ENCODE assay signal across 8 cellular contexts in the genomic region with DNA sequence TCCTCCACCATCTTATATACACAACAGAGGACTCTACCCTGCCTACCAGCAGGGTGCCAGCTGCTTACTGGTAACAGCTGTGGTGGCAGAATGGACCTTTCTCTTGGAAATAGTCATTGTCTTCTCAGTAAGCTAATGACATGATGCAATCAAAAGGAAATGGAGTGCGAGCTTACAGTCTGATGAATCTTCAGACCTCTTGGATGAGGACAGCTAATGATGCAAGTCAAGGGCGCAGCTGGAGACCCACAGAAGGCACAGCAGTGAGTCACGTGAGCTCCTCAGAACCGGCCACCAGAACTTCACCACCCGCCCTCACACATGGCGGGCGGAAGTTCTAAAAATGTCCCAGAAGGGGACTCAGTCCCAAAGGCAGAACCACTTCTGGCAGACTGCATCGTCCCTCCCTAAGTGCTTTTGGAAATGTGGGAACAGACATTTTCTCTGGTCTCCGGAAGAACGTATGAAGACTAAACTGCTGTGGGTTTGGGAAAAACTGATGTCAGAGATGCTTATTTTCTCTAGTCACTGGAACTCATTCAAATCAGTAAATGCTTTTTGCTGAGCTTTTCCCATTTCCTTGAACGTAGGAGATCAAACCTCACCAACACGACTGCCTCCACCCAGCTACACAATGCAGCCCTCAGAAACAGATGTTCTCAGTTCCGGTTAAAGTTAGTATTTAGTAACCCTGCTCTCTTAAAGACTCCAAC.
DNase-seq lines count a peak whose midpoint lies in the region; ATAC-seq, FAIRE-seq and TF ChIP-seq lines count a peak whose summit lies in the region.

No MANE protein-coding gene starts in this region.

- no peaks in the 10 kb centered on the region for H3K4me1 Mint-ChIP-seq in neural crest cell
- peaks cover 0 to 6% (median 1%) of the 10 kb centered on the region in 4 donors for H3K4me1 Mint-ChIP-seq in naive thymus-derived CD8-positive, alpha-beta T cell

- intact Hi-C loops in endothelial cell of umbilical vein (cut with micrococcal nuclease), result no loop called here

- DNase-seq in EH (ENCODE audit: low read depth), result peak; percentile 97
- DNase-seq in NT2/D1 (ENCODE audit: low read depth, low spot score), result peak; percentile 58
- DNase-seq in endothelial cell of umbilical vein (ENCODE audit: low read depth, low spot score), result no peak
- no peak for DNase-seq in neural crest cell (ENCODE audit: low read depth, low spot score)
- no peak for DNase-seq in GM20000 (ENCODE audit: low spot score)
- DNase-seq in naive thymus-derived CD8-positive, alpha-beta T cell, result no peak

- H3K27ac Mint-ChIP-seq in neural crest cell (ENCODE audit: unreplicated experiment), result peak overlapping the region; percentile 15
- no peak overlapping the region for H3K27ac Mint-ChIP-seq in naive thymus-derived CD8-positive, alpha-beta T cell

- no peaks in the 10 kb centered on the region for H3K9me1 ChIP-seq in endothelial cell of umbilical vein (replicated peaks; ENCODE audit: control insufficient read depth, extremely low read depth, insufficient read depth, low read length)

- H3K4me1 ChIP-seq in NT2/D1 (ENCODE audit: insufficient read depth, insufficient read length), result no peaks in the 10 kb centered on the region
- H3K4me1 ChIP-seq in endothelial cell of umbilical vein (ENCODE audit: control insufficient read depth, extremely low read depth, insufficient read depth, low read length), result peaks cover 5% of the 10 kb centered on the region

- FAIRE-seq in endothelial cell of umbilical vein (lab: Jason Lieb, UNC), result no peak

- no peaks in the 10 kb centered on the region for H3K36me3 Mint-ChIP-seq in neural crest cell (ENCODE audit: low read depth)
- no peaks in the 10 kb centered on the region for H3K36me3 Mint-ChIP-seq in naive thymus-derived CD8-positive, alpha-beta T cell

- no peak overlapping the region for H3K4me3 Mint-ChIP-seq in neural crest cell
- no peak overlapping the region for H3K4me3 Mint-ChIP-seq in naive thymus-derived CD8-positive, alpha-beta T cell

- H3K27me3 Mint-ChIP-seq in neural crest cell (ENCODE audit: low read depth), result no peaks in the 10 kb centered on the region
- H3K27me3 Mint-ChIP-seq in naive thymus-derived CD8-positive, alpha-beta T cell, result no peaks in the 10 kb centered on the region

- TF ChIP-seq POLR2A in endothelial cell of umbilical vein (IDR thresholded peaks at IDR 0.05; ENCODE audit: low read depth, low read length), result no peak

- TF ChIP-seq CTCF in endothelial cell of umbilical vein (IDR thresholded peaks at IDR 0.05; ENCODE audit: extremely low read depth in 1 of 2, insufficient read depth in 1 of 2, low read depth in 1 of 2, low read length in 2 of 2) (no peak), neural crest cell (conservative IDR thresholded peaks at IDR 0.05) (no peak), GM20000 (IDR thresholded peaks at IDR 0.05; ENCODE audit: extremely low read depth, missing control alignments) (no peak)

- dilution Hi-C loops in endothelial cell of umbilical vein (cut with MboI; ENCODE audit: extremely low pct_ligation_motif_present, low sequenced_read_pairs), result no loop called here

- BruUV-seq in endothelial cell of umbilical vein (replicated peaks; lab: Mats Ljungman, UMichigan), result no TSS peak

- ATAC-seq in HG03354 (IDR thresholded peaks at IDR 0.05; ENCODE audit: poor library complexity, severe bottlenecking, unreplicated experiment) (no peak), GM21447 (IDR thresholded peaks at IDR 0.05; ENCODE audit: unreplicated experiment) (no peak)
- ATAC-seq in naive thymus-derived CD8-positive, alpha-beta T cell, result no peak

- CTCF ChIA-PET in endothelial cell of umbilical vein (lab: Charles Lee), result interaction anchor here (1.1 kb wide), 1 partner anchor 12 kb away, joined by 3 read pairs; no protein-coding TSS in a partner anchor

- POLR2A ChIA-PET in endothelial cell of umbilical vein (lab: Charles Lee), result no interaction called here
- POLR2A ChIA-PET in naive thymus-derived CD8-positive, alpha-beta T cell (lab: Charles Lee), result no interaction called here

- H3K9ac ChIP-seq in NT2/D1 (ENCODE audit: insufficient read length, low read depth), result no peak overlapping the region
- H3K9ac ChIP-seq in endothelial cell of umbilical vein (replicated peaks; ENCODE audit: extremely low read depth, insufficient read depth, low read length), result no peak overlapping the region

- H3K9me3 Mint-ChIP-seq in neural crest cell, result no peaks in the 10 kb centered on the region
- H3K9me3 Mint-ChIP-seq in naive thymus-derived CD8-positive, alpha-beta T cell, result no peaks in the 10 kb centered on the region

- H4K20me1 ChIP-seq in endothelial cell of umbilical vein (replicated peaks; ENCODE audit: control insufficient read depth, extremely low read depth, insufficient read depth, low read length), result no peaks in the 10 kb centered on the region

- H3K27me3 ChIP-seq in NT2/D1 (ENCODE audit: insufficient read depth, insufficient read length) (no peaks in the 10 kb centered on the region), endothelial cell of umbilical vein (ENCODE audit: control insufficient read depth in 2 of 2, insufficient read depth in 2 of 2, low read length in 2 of 2) (no peaks in the 10 kb centered on the region)

- H3K36me3 ChIP-seq in NT2/D1 (ENCODE audit: insufficient read depth, insufficient read length, low read length) (no peaks in the 10 kb centered on the region), endothelial cell of umbilical vein (ENCODE audit: control insufficient read depth in 2 of 2, extremely low read depth in 1 of 2, insufficient read depth in 2 of 2, low read length in 2 of 2) (no peaks in the 10 kb centered on the region)

- H3K79me2 ChIP-seq in endothelial cell of umbilical vein (ENCODE audit: control insufficient read depth, insufficient read depth, low read length), result no peaks in the 10 kb centered on the region

- no peak overlapping the region for H3K4me2 ChIP-seq in endothelial cell of umbilical vein (ENCODE audit: insufficient read depth, low read length)

- H3K9me3 ChIP-seq in NT2/D1 (ENCODE audit: insufficient read depth, low read length), result no peaks in the 10 kb centered on the region; the same call in 1 of the 2 replicates
- no peaks in the 10 kb centered on the region for H3K9me3 ChIP-seq in endothelial cell of umbilical vein (replicated peaks; ENCODE audit: control insufficient read depth, insufficient read depth, low read length)

- H2AFZ ChIP-seq in endothelial cell of umbilical vein (ENCODE audit: low read depth, low read length), result peak overlapping the region; percentile 13

- H3K4me3 ChIP-seq in NT2/D1 (ENCODE audit: insufficient read length, low read depth) (no peak overlapping the region), endothelial cell of umbilical vein (replicated peaks in 1 of 3; ENCODE audit: insufficient read depth in 1 of 3, low read depth in 1 of 3, low read length in 3 of 3) (no peak overlapping the region)

- no peak overlapping the region for H3K27ac ChIP-seq in endothelial cell of umbilical vein (ENCODE audit: insufficient read depth, low read depth, low read length)

TF ChIP-seq in endothelial cell of umbilical vein, 7 proteins besides CTCF, POLR2A, EP300 and RAD21:
- TF ChIP-seq, protein P1, sequence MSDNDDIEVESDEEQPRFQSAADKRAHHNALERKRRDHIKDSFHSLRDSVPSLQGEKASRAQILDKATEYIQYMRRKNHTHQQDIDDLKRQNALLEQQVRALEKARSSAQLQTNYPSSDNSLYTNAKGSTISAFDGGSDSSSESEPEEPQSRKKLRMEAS (IDR thresholded peaks at IDR 0.05; ENCODE audit: insufficient read depth, insufficient read length), result no peak
- no peak for TF ChIP-seq MYC (IDR thresholded peaks at IDR 0.05; ENCODE audit: low read depth, low read length)
- no peak for TF ChIP-seq EZH2 (IDR thresholded peaks at IDR 0.05; ENCODE audit: borderline replicate concordance, low read depth, low read length, severe bottlenecking)
- no peak for TF ChIP-seq POLR2AphosphoS5 (IDR thresholded peaks at IDR 0.05; ENCODE audit: insufficient read depth, low read depth, low read length)
- no peak for TF ChIP-seq JUN (IDR thresholded peaks at IDR 0.05; ENCODE audit: borderline replicate concordance, insufficient read depth, insufficient read length, low read depth)
- TF ChIP-seq GATA2 (IDR thresholded peaks at IDR 0.05; ENCODE audit: insufficient read depth, insufficient read length, low read depth, low read length), result no peak
- TF ChIP-seq FOS (IDR thresholded peaks at IDR 0.05; ENCODE audit: borderline replicate concordance, insufficient read depth, low read length), result no peak

Comparison
In these comparisons a context has a peak if more than half of its experiments do, and no peak if none do; other contexts are left out.
1. DNase-seq: peak in EH (single experiment) and NT2/D1 (single experiment); none in endothelial cell of umbilical vein (single experiment), neural crest cell (single experiment), GM20000 (single experiment) and naive thymus-derived CD8-positive, alpha-beta T cell (0 of 10).